ENCODE assay signal across 23 cellular contexts in the genomic region with DNA sequence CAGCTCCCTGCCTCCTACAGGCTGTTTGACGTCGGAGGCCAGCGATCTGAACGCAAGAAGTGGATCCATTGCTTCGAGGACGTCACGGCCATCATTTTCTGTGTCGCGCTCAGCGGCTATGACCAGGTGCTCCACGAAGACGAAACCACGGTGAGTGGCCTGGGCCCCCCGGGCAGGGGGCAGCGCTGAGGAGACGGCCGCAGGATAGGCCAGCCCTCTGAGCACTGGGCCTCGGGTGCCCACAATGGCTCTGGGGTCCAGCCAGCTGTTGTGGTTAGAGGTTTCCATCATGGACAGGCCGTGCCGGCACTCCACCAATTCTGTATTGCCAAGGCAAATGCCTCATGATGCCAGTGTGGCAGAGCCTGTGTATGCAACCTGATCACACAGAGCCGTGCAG.
"Had no signal": no experiment of that assay in that cellular context is flagged by ENCODE, and none has a peak within 500 bp of the region (broad histone marks: within the 10 kb centered on the region; RNA-seq: fewer than 3 reads in every experiment).

No MANE protein-coding gene starts in this region.

- ATAC-seq: activated naive CD8-positive, alpha-beta T cell treated with anti-CD3 and anti-CD28 coated beads, Interleukin-2, amount 50 U/mL, for 24 hours; naive thymus-derived CD8-positive, alpha-beta T cell; pancreas; stimulated activated naive CD8-positive, alpha-beta T cell treated with anti-CD3 and anti-CD28 coated beads, Interleukin-15, Interleukin-2, amounts not matched to agents 100 U/mL and 50 U/mL, for 24 hours had no signal

- H3K36me3 ChIP-seq: breast epithelium, pancreas, prostate gland, upper lobe of left lung, vagina had no signal

- H3K9me3 ChIP-seq: breast epithelium, heart left ventricle, pancreas, prostate gland, upper lobe of left lung, vagina had no signal

- H3K4me3 ChIP-seq: breast epithelium, coronary artery, heart left ventricle, pancreas, prostate gland, upper lobe of left lung, vagina had no signal

- H3K4me1 ChIP-seq: breast epithelium, pancreas, prostate gland, upper lobe of left lung had no signal

- H3K27ac ChIP-seq: breast epithelium, coronary artery, pancreas, prostate gland, upper lobe of left lung, VCaP had no signal

- H3K27me3 ChIP-seq: breast epithelium, heart left ventricle, pancreas, upper lobe of left lung, vagina had no signal

- DNase-seq: activated CD4-positive, alpha-beta memory T cell treated with anti-CD3 and anti-CD28 coated beads, Interleukin-2, amount 10 ng/mL, durations not matched to agents 7 days and 5 days; activated CD4-positive, alpha-beta T cell treated with anti-CD3 and anti-CD28 coated beads for 4 hours; activated CD8-positive, alpha-beta memory T cell treated with anti-CD3 and anti-CD28 coated beads, Interleukin-2, amount 50 U/mL, for 48 hours; activated naive CD8-positive, alpha-beta T cell treated with anti-CD3 and anti-CD28 coated beads, Interleukin-2, amount 50 U/mL, for 24 hours; activated T-cell treated with anti-CD3 and anti-CD28 coated beads, Interleukin-2, amount 50 U/mL, for 24 hours; amygdala; foreskin fibroblast; hypothalamus; immature natural killer cell; kidney glomerular epithelial cell; naive thymus-derived CD8-positive, alpha-beta T cell; nucleus accumbens; stimulated activated CD4-positive, alpha-beta T cell treated with anti-CD3 and anti-CD28 coated beads, Interleukin-4, amount 100 ng/mL, for 1 hour; stimulated activated naive CD8-positive, alpha-beta T cell treated with anti-CD3 and anti-CD28 coated beads, Interleukin-15, Interleukin-2, amounts not matched to agents 100 U/mL and 50 U/mL, for 24 hours; T-helper 9 cell; upper lobe of left lung had no signal
